In the genomic region with DNA sequence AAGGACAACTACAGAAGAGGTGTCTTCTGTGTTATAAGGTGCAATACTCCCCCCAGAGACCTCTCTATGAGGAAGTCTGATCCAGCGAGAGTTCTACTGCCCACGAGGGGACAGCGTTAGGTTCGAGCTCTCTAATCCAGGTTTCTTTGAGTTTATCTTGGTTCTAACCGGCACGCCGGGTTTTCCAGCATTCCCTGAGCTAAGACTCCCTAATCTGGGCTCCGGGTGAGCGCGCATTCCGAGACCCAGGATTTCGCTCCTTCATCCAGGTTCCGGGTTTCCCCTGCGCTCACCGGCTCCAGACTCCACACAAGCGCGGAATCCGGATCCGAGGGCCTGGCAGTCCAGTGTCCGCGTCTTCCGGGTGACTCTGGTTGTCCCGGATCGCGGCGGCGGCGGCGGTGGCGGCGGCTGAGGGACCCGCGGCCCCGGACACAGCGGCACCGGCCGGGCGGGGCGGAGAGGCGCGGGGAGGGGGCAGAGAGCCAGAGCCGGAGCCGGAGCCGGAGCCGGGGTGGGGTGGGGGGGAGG, we compare ENCODE assay signal across 8 cellular contexts. TPM values are rescaled to one million over a fixed set of nuclear protein-coding genes. Genes with fewer than 3 reads are reported as not detected.
DNase-seq lines count a peak whose midpoint lies in the region; ATAC-seq, FAIRE-seq and TF ChIP-seq lines count a peak whose summit lies in the region.

TSS of gene ZNF609 (plus strand) at position 373 of the 531 bp plus-strand sequence. CDS start 38,842 bp downstream, outside the sequence.

- no peak for TF ChIP-seq CTCF in GM12865 (IDR thresholded peaks at IDR 0.05; ENCODE audit: insufficient read depth, low read depth, low read length, missing control alignments)
- no peak for TF ChIP-seq CTCF in cardiac fibroblast (IDR thresholded peaks at IDR 0.05; ENCODE audit: low read depth, low read length)

- H3K36me3 ChIP-seq in small intestine (ENCODE audit: control insufficient read depth in 2 of 2, insufficient read depth in 2 of 2, low read length in 2 of 2), result peaks cover 0 to 5% of the 10 kb centered on the region in 2 donors

- H3K9me3 ChIP-seq in small intestine (ENCODE audit: control insufficient read depth, low read depth), result no peaks in the 10 kb centered on the region

- H3K27ac ChIP-seq in small intestine (ENCODE audit: low read depth in 1 of 2, low read length in 1 of 2), result peak within 1 kb of the TSS; percentile 52 to 87

- 0 to 1% (median 1%) methylated on average over 40 to 45 of the region's 45 CpGs for WGBS in small intestine, 3 donors

- DNase-seq in GM12865 (ENCODE audit: low read depth), result peak; percentile 94
- peak; percentile 95 for DNase-seq in NCI-H2227 (lab: John Stamatoyannopoulos, UW; ENCODE audit: unreplicated experiment)
- DNase-seq in activated CD4-positive, CD25-positive, alpha-beta regulatory T cell (lab: John Stamatoyannopoulos, UW), result peak; percentile 66 to 91 (median 75)
- DNase-seq in cardiac fibroblast (ENCODE audit: low read depth in 2 of 2), result peak; percentile 95 to 96
- peak; percentile 99 for DNase-seq in iPS-NIHi7 (ENCODE audit: extremely low spot score)
- DNase-seq in small intestine, result peak; percentile 94

- ATAC-seq in HG03039 (IDR thresholded peaks at IDR 0.05; ENCODE audit: unreplicated experiment), result peak; percentile 36
- no peak for ATAC-seq in HG02610 (IDR thresholded peaks at IDR 0.05; ENCODE audit: unreplicated experiment)

- FAIRE-seq in small intestine (lab: Jason Lieb, UNC), result no peak

- no peaks in the 10 kb centered on the region for H3K27me3 ChIP-seq in small intestine (ENCODE audit: control insufficient read depth in 2 of 2, insufficient read depth in 2 of 2, low read length in 2 of 2)

- H3K4me1 ChIP-seq in small intestine (ENCODE audit: control insufficient read depth in 2 of 2, insufficient read depth in 1 of 2, low read depth in 1 of 2, low read length in 1 of 2), result peaks cover 3 to 31% of the 10 kb centered on the region in 2 donors

- H3K4me3 ChIP-seq in GM12865 (ENCODE audit: low read depth, low read length) (peak within 1 kb of the TSS; percentile 83), cardiac fibroblast (replicated peaks in 1 of 2; ENCODE audit: low read depth in 2 of 2, low read length in 2 of 2) (peak within 1 kb of the TSS; percentile 62 to 67), small intestine (ENCODE audit: low read depth in 1 of 2, low read length in 2 of 2) (peak within 1 kb of the TSS; percentile 82)

RNA-seq across cellular contexts. Expression of gene ZNF609, which starts in this region (rescaled TPM):
- 1 to 10 TPM; 6.8 to 9.8 (median 6.9) TPM for polyA plus RNA-seq in small intestine
